30 cellular contexts compared by ENCODE assay signal in the genomic region with DNA sequence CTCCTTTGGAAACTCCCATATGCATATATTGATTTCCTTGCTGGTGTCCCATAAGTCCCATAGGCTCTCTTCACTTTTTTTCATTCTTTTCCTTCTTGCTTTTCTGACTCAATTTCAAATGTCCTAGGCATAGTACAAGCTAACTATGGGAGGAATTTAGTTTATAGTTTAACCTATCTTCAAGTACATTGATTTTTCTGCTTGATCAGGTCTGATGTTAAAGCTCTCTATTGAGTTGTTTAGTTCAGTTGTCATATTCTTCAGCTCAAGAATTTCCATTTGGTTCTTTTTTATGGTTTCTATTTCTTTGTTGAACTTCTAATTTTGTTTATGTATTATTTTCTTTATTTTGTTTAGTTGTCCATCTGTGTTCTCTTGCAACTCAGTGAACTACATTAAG.
"Had no signal": no experiment of that assay in that cellular context is flagged by ENCODE, and none has a peak within 500 bp of the region (broad histone marks: within the 10 kb centered on the region; RNA-seq: fewer than 3 reads in every experiment).

No MANE protein-coding gene starts in this region.

- DNase-seq: activated B cell treated with CpG ODN at 0.5 μM for 24 hours; activated CD4-positive, alpha-beta T cell treated with anti-CD3 and anti-CD28 coated beads for 48 hours; activated CD4-positive, alpha-beta T cell treated with anti-CD3 and anti-CD28 coated beads, Interleukin-2, amount 50 U/mL, for 1 hour; activated CD4-positive, alpha-beta T cell treated with anti-CD3 and anti-CD28 coated beads, Interleukin-2, amount 50 U/mL, for 48 hours; activated CD8-positive, alpha-beta memory T cell treated with anti-CD3 and anti-CD28 coated beads for 24 hours; activated CD8-positive, alpha-beta T cell treated with anti-CD3 and anti-CD28 coated beads for 36 hours; activated effector memory CD4-positive, alpha-beta T cell treated with Interleukin-2 at 50 U/mL for 16 hours; activated gamma-delta T cell treated with Interleukin-2 at 50 U/mL for 16 hours; activated naive CD4-positive, alpha-beta T cell treated with anti-CD3 and anti-CD28 coated beads, Interleukin-2, amount 50 U/mL, for 16 hours; activated naive CD4-positive, alpha-beta T cell treated with Interleukin-2 at 50 U/mL for 16 hours; activated T-cell treated with anti-CD3 and anti-CD28 coated beads, Interleukin-2, amount 50 U/mL, for 4 hours; amniotic stem cell; anterior cingulate cortex; brain microvascular endothelial cell; cortex of kidney; dermis blood vessel endothelial cell; effector CD4-positive, alpha-beta T cell; effector memory CD8-positive, alpha-beta T cell; esophagus squamous epithelium; foreskin fibroblast; head of caudate nucleus; T-helper 17 cell; T1000; WERI-Rb-1 had no signal

- H3K27ac Mint-ChIP-seq: activated B cell treated with CpG ODN at 0.5 μM for 24 hours; activated CD8-positive, alpha-beta T cell treated with anti-CD3 and anti-CD28 coated beads for 36 hours; activated naive CD8-positive, alpha-beta T cell; activated T-helper 17 cell treated with anti-CD3 and anti-CD28 coated beads, Interleukin-2, amount 50 U/mL, for 72 hours; effector memory CD8-positive, alpha-beta T cell; T-helper 17 cell; T-helper 2 cell treated with Interferon-gamma antibody and Interleukin-4, amounts not matched to agents 5 μg/mL and 100 μg/mL, for 36 hours had no signal

- H3K4me1 Mint-ChIP-seq: activated B cell treated with CpG ODN at 0.5 μM for 24 hours; activated T-helper 17 cell treated with anti-CD3 and anti-CD28 coated beads, Interleukin-2, amount 50 U/mL, for 72 hours; central memory CD8-positive, alpha-beta T cell; T-helper 17 cell had no signal

- ATAC-seq: activated CD4-positive, CD25-positive, alpha-beta regulatory T cell treated with anti-CD3 and anti-CD28 coated beads, Interleukin-2, amount 50 U/mL, for 24 hours; activated CD8-positive, alpha-beta T cell treated with anti-CD3 and anti-CD28 coated beads for 36 hours; activated T-cell treated with anti-CD3 and anti-CD28 coated beads, Interleukin-2, amount 50 U/mL, for 4 hours; activated T-helper 17 cell treated with anti-CD3 and anti-CD28 coated beads, Interleukin-2, amount 50 U/mL, for 72 hours; effector memory CD8-positive, alpha-beta T cell; T-helper 17 cell had no signal

- H3K4me3 Mint-ChIP-seq: activated B cell treated with CpG ODN at 0.5 μM for 24 hours; activated CD8-positive, alpha-beta T cell treated with anti-CD3 and anti-CD28 coated beads for 36 hours; activated naive CD8-positive, alpha-beta T cell; activated T-cell treated with anti-CD3 and anti-CD28 coated beads, Interleukin-2, amount 50 U/mL, for 4 hours; activated T-helper 17 cell treated with anti-CD3 and anti-CD28 coated beads, Interleukin-2, amount 50 U/mL, for 72 hours; central memory CD8-positive, alpha-beta T cell; effector memory CD8-positive, alpha-beta T cell; T-helper 17 cell; T-helper 2 cell treated with Interferon-gamma antibody and Interleukin-4, amounts not matched to agents 5 μg/mL and 100 μg/mL, for 36 hours had no signal

- H3K27me3 ChIP-seq: brain microvascular endothelial cell, esophagus squamous epithelium had no signal

- H3K4me1 ChIP-seq: esophagus squamous epithelium had no signal

- H3K27ac ChIP-seq: brain microvascular endothelial cell, epithelial cell of prostate, esophagus squamous epithelium, WERI-Rb-1 had no signal

- H3K27me3 Mint-ChIP-seq: activated B cell treated with CpG ODN at 0.5 μM for 24 hours; activated T-helper 17 cell treated with anti-CD3 and anti-CD28 coated beads, Interleukin-2, amount 50 U/mL, for 72 hours had no signal

- H3K4me3 ChIP-seq: esophagus squamous epithelium had no signal

- H3K36me3 ChIP-seq: brain microvascular endothelial cell, esophagus squamous epithelium, WERI-Rb-1 had no signal
